22 cellular contexts compared by ENCODE assay signal in the genomic region with DNA sequence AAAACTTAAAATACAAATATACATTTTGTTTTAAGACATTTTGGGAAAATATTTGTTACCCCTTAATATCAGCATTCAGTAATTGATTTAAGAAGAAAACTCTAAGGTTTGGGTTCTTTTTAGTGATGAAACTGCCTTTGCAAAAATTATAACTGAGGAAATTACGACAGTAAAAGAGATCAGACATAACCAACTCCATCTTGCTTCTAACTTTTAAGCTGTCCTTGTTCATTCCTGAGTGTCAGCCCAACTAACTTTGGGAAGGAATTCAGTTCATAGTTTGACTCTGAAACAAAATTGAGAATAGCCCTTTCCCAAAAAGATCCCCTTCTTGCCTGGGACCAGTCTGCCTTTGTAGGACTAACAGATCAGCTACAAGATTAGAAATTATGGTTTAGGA.
"Had no signal": no experiment of that assay in that cellular context is flagged by ENCODE, and none has a peak within 500 bp of the region (broad histone marks: within the 10 kb centered on the region; RNA-seq: fewer than 3 reads in every experiment).

No MANE protein-coding gene starts in this region.

- H3K4me3 ChIP-seq: breast epithelium had no signal

- H3K4me1 Mint-ChIP-seq: activated CD4-positive, alpha-beta memory T cell treated with anti-CD3 and anti-CD28 coated beads, Interleukin-2, amount 10 ng/mL, durations not matched to agents 7 days and 5 days; activated CD4-positive, alpha-beta T cell treated with anti-CD3 and anti-CD28 coated beads for 36 hours; activated naive CD4-positive, alpha-beta T cell treated with anti-CD3 and anti-CD28 coated beads, Interleukin-2, amount 10 ng/mL, durations not matched to agents 7 days and 5 days; T-helper 17 cell had no signal

- H3K27me3 Mint-ChIP-seq: activated CD4-positive, alpha-beta memory T cell treated with anti-CD3 and anti-CD28 coated beads, Interleukin-2, amount 10 ng/mL, durations not matched to agents 7 days and 5 days had no signal

- DNase-seq: activated CD4-positive, alpha-beta memory T cell treated with anti-CD3 and anti-CD28 coated beads, Interleukin-2, amount 10 ng/mL, durations not matched to agents 7 days and 5 days; activated CD4-positive, alpha-beta T cell treated with anti-CD3 and anti-CD28 coated beads for 36 hours; activated CD4-positive, alpha-beta T cell treated with anti-CD3 and anti-CD28 coated beads, Interleukin-2, amount 50 U/mL, for 1 hour; activated CD8-positive, alpha-beta memory T cell treated with anti-CD3 and anti-CD28 coated beads, Interleukin-2, amount 50 U/mL, for 4 hours; activated gamma-delta T cell treated with Interleukin-2 at 50 U/mL for 16 hours; activated naive CD4-positive, alpha-beta T cell treated with anti-CD3 and anti-CD28 coated beads, Interleukin-2, amount 10 ng/mL, durations not matched to agents 7 days and 5 days; activated T-cell treated with anti-CD3 and anti-CD28 coated beads, Interleukin-2, amount 50 U/mL, for 72 hours; aorta; caudate nucleus; KBM-7; NCI-H1105 treated with DMSO at 0.1 percent for 48 hours; NCI-H1436 treated with DMSO at 0.1 percent for 48 hours; NCI-H187 treated with DMSO at 0.1 percent for 48 hours; NCI-H2081 treated with DMSO at 0.1 percent for 48 hours; NCI-H345; NCI-H510A; NCI-H526 treated with DMSO at 0.1 percent for 48 hours; PC-3; T-helper 17 cell had no signal

- H3K27me3 ChIP-seq: breast epithelium had no signal

- H3K27ac ChIP-seq: breast epithelium, VCaP had no signal

- H3K9me3 ChIP-seq: breast epithelium had no signal

- H3K27ac Mint-ChIP-seq: activated CD4-positive, alpha-beta memory T cell treated with anti-CD3 and anti-CD28 coated beads, Interleukin-2, amount 10 ng/mL, durations not matched to agents 7 days and 5 days; activated CD4-positive, alpha-beta T cell treated with anti-CD3 and anti-CD28 coated beads for 36 hours; activated naive CD4-positive, alpha-beta T cell treated with anti-CD3 and anti-CD28 coated beads, Interleukin-2, amount 10 ng/mL, durations not matched to agents 7 days and 5 days; activated T-cell treated with anti-CD3 and anti-CD28 coated beads, Interleukin-2, amount 50 U/mL, for 72 hours; activated T-helper 2 cell treated with anti-CD3 and anti-CD28 coated beads, Interferon-gamma antibody, Interleukin-2, Interleukin-4, amounts not matched to agents 10 μg/mL and 5 μg/mL and 100 μg/mL, durations not matched to agents 14 hours and 24 hours and 36 hours; T-helper 17 cell had no signal

- H3K4me3 Mint-ChIP-seq: activated CD4-positive, alpha-beta memory T cell treated with anti-CD3 and anti-CD28 coated beads, Interleukin-2, amount 10 ng/mL, durations not matched to agents 7 days and 5 days; activated CD4-positive, alpha-beta T cell treated with anti-CD3 and anti-CD28 coated beads for 36 hours; activated naive CD4-positive, alpha-beta T cell treated with anti-CD3 and anti-CD28 coated beads, Interleukin-2, amount 10 ng/mL, durations not matched to agents 7 days and 5 days; activated T-cell treated with anti-CD3 and anti-CD28 coated beads, Interleukin-2, amount 50 U/mL, for 72 hours; T-helper 17 cell had no signal

- H3K36me3 Mint-ChIP-seq: activated naive CD4-positive, alpha-beta T cell treated with anti-CD3 and anti-CD28 coated beads, Interleukin-2, amount 10 ng/mL, durations not matched to agents 7 days and 5 days had no signal

- H3K9me3 Mint-ChIP-seq: activated CD4-positive, alpha-beta memory T cell treated with anti-CD3 and anti-CD28 coated beads, Interleukin-2, amount 10 ng/mL, durations not matched to agents 7 days and 5 days; activated naive CD4-positive, alpha-beta T cell treated with anti-CD3 and anti-CD28 coated beads, Interleukin-2, amount 10 ng/mL, durations not matched to agents 7 days and 5 days; activated T-helper 2 cell treated with anti-CD3 and anti-CD28 coated beads, Interferon-gamma antibody, Interleukin-2, Interleukin-4, amounts not matched to agents 10 μg/mL and 5 μg/mL and 100 μg/mL, durations not matched to agents 14 hours and 24 hours and 36 hours had no signal

- H3K4me1 ChIP-seq: breast epithelium had no signal

- ATAC-seq: activated CD4-positive, alpha-beta T cell treated with anti-CD3 and anti-CD28 coated beads for 36 hours; activated T-cell treated with anti-CD3 and anti-CD28 coated beads, Interleukin-2, amount 50 U/mL, for 72 hours; PC-3; T-helper 17 cell had no signal

- H3K36me3 ChIP-seq: breast epithelium had no signal
